In the genomic region with DNA sequence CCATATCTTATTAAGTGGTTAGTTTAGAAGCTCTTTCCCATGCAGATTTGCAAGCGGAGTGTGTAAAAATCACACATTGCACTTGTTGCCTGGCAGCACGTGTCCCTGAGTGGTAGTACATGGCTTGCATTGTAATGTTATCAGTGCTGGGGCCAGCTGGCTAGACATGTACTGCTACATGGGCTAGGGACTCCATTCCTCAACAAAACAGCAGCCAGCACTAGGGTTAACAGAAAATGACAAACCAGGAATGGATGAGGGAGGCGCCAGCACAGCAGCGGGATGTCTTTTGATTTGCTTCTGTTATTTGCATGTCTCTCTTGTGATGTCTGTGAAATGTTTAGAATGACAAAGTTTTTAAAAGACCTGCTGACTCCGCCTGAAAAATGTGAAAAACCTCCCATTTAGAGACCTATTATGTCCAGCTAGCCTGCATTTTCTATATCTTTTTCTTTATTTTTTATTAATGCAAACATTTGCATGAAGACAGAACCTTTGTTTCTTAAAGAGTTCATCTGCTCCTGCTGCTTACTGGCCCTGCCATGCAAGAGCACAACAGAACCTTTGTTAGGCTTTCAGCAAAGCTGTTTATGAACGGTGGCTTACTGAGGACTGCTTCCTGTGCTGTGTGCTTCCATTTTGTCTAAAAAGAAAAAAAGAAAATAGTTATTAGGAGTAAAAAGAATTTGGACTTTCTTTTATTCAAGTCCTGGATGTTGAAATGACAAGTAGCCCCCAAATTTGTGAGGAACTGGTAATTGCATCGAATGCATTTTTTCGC, we compare ENCODE assay signal across 1 cellular context.
TF ChIP-seq lines count a peak whose summit lies in the region.

No MANE protein-coding gene starts in this region.

TF ChIP-seq in WTC11, 78 proteins besides CTCF, POLR2A, EP300 and RAD21 (continued from another document):
- TF ChIP-seq, protein P1, sequence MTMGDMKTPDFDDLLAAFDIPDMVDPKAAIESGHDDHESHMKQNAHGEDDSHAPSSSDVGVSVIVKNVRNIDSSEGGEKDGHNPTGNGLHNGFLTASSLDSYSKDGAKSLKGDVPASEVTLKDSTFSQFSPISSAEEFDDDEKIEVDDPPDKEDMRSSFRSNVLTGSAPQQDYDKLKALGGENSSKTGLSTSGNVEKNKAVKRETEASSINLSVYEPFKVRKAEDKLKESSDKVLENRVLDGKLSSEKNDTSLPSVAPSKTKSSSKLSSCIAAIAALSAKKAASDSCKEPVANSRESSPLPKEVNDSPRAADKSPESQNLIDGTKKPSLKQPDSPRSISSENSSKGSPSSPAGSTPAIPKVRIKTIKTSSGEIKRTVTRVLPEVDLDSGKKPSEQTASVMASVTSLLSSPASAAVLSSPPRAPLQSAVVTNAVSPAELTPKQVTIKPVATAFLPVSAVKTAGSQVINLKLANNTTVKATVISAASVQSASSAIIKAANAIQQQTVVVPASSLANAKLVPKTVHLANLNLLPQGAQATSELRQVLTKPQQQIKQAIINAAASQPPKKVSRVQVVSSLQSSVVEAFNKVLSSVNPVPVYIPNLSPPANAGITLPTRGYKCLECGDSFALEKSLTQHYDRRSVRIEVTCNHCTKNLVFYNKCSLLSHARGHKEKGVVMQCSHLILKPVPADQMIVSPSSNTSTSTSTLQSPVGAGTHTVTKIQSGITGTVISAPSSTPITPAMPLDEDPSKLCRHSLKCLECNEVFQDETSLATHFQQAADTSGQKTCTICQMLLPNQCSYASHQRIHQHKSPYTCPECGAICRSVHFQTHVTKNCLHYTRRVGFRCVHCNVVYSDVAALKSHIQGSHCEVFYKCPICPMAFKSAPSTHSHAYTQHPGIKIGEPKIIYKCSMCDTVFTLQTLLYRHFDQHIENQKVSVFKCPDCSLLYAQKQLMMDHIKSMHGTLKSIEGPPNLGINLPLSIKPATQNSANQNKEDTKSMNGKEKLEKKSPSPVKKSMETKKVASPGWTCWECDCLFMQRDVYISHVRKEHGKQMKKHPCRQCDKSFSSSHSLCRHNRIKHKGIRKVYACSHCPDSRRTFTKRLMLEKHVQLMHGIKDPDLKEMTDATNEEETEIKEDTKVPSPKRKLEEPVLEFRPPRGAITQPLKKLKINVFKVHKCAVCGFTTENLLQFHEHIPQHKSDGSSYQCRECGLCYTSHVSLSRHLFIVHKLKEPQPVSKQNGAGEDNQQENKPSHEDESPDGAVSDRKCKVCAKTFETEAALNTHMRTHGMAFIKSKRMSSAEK (CRISPR knock-in tag; IDR thresholded peaks at IDR 0.05; ENCODE audit: borderline replicate concordance), result no peak
- TF ChIP-seq, protein P2, sequence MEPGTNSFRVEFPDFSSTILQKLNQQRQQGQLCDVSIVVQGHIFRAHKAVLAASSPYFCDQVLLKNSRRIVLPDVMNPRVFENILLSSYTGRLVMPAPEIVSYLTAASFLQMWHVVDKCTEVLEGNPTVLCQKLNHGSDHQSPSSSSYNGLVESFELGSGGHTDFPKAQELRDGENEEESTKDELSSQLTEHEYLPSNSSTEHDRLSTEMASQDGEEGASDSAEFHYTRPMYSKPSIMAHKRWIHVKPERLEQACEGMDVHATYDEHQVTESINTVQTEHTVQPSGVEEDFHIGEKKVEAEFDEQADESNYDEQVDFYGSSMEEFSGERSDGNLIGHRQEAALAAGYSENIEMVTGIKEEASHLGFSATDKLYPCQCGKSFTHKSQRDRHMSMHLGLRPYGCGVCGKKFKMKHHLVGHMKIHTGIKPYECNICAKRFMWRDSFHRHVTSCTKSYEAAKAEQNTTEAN (CRISPR knock-in tag; IDR thresholded peaks at IDR 0.05), result no peak
- no peak for TF ChIP-seq NFYB (CRISPR knock-in tag; conservative IDR thresholded peaks at IDR 0.05; ENCODE audit: low read depth)
- no peak for TF ChIP-seq ZNF219 (CRISPR knock-in tag; IDR thresholded peaks at IDR 0.05; ENCODE audit: borderline replicate concordance)
- TF ChIP-seq NR1H2 (CRISPR knock-in tag; IDR thresholded peaks at IDR 0.05), result no peak
- TF ChIP-seq, protein P3, sequence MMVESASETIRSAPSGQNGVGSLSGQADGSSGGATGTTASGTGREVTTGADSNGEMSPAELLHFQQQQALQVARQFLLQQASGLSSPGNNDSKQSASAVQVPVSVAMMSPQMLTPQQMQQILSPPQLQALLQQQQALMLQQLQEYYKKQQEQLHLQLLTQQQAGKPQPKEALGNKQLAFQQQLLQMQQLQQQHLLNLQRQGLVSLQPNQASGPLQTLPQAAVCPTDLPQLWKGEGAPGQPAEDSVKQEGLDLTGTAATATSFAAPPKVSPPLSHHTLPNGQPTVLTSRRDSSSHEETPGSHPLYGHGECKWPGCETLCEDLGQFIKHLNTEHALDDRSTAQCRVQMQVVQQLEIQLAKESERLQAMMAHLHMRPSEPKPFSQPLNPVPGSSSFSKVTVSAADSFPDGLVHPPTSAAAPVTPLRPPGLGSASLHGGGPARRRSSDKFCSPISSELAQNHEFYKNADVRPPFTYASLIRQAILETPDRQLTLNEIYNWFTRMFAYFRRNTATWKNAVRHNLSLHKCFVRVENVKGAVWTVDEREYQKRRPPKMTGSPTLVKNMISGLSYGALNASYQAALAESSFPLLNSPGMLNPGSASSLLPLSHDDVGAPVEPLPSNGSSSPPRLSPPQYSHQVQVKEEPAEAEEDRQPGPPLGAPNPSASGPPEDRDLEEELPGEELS (CRISPR knock-in tag; IDR thresholded peaks at IDR 0.05), result 0 out of 2 replicates have a peak, but pooled peaks have one; percentile 14
